Comparison of ENCODE assay signal across 21 cellular contexts in genomic region chr13:58080806-58081205, GRCh38.
DNase-seq lines count a peak whose midpoint lies in the region; ATAC-seq and TF ChIP-seq lines count a peak whose summit lies in the region.
"Had no signal": no experiment of that assay in that cellular context is flagged by ENCODE, and none has a peak within 500 bp of the region (broad histone marks: within the 10 kb centered on the region; RNA-seq: fewer than 3 reads in every experiment).

No MANE protein-coding gene starts in this region.

- peak; percentile 77 for ATAC-seq in WTC11
- ATAC-seq: A549; CD8-positive, alpha-beta T cell; HCT116; K562 had no signal

- in situ Hi-C loops in HAP-1 (cut with MboI; ENCODE audit: low sequenced_read_pairs): no loop called here

- H3K9me3 ChIP-seq in HAP-1 (no peaks in the 10 kb centered on the region), breast epithelium (no peaks in the 10 kb centered on the region)
- H3K9me3 ChIP-seq: A549, Caco-2 had no signal

- no peaks in the 10 kb centered on the region for H3K27me3 Mint-ChIP-seq in WTC11 (ENCODE audit: low read depth)

- TF ChIP-seq CTCF in WTC11 (IDR thresholded peaks at IDR 0.05): no peak
- TF ChIP-seq CTCF in retinal pigment epithelial cell (conservative IDR thresholded peaks at IDR 0.05; ENCODE audit: low read depth, low read length): no peak
- TF ChIP-seq CTCF in breast epithelium (IDR thresholded peaks at IDR 0.05): no peak

- intact Hi-C loops in breast epithelium (cut with DNase I; ENCODE audit: low total_unique reads): no loop called here

- H3K36me3 Mint-ChIP-seq in WTC11: no peaks in the 10 kb centered on the region
- H3K36me3 Mint-ChIP-seq: CD8-positive, alpha-beta T cell had no signal

- no peak overlapping the region for H3K27ac ChIP-seq in breast epithelium
- H3K27ac ChIP-seq: A549 had no signal

- CTCF ChIA-PET in WTC11 (lab: Charles Lee): no interaction called here

- H3K4me1 ChIP-seq in HAP-1: peaks cover 22% of the 10 kb centered on the region
- no peaks in the 10 kb centered on the region for H3K4me1 ChIP-seq in breast epithelium
- H3K4me1 ChIP-seq: A549, Caco-2 had no signal

- H3K4me3 ChIP-seq in HAP-1 (no peak overlapping the region), retinal pigment epithelial cell (ENCODE audit: low read length) (no peak overlapping the region), breast epithelium (no peak overlapping the region)
- H3K4me3 ChIP-seq: A549, K562 had no signal

- no peaks in the 10 kb centered on the region for H3K9me3 Mint-ChIP-seq in WTC11

- DNase-seq in HAP-1 (ENCODE audit: low spot score in 2 of 2): peak; percentile 43 to 59
- DNase-seq in WTC11 (ENCODE audit: low spot score): no peak
- DNase-seq in iPS DF 19.7 (ENCODE audit: low read depth, low spot score): peak; percentile 30
- DNase-seq in retinal pigment epithelial cell (ENCODE audit: low read depth): peak; percentile 78
- no peak for DNase-seq in breast epithelium (ENCODE audit: low spot score in 2 of 2)
- no peak for DNase-seq in putamen (ENCODE audit: low spot score)
- no peak for DNase-seq in activated CD4-positive, alpha-beta T cell treated with anti-CD3 and anti-CD28 coated beads for 4 hours
- DNase-seq: C1 segment of cervical spinal cord; Caco-2; CD8-positive, alpha-beta T cell; Kasumi-1; MV-4-11; NCI-H1105; NCI-H1436 treated with DMSO at 0.1 percent for 48 hours; NCI-H187 treated with DMSO at 0.1 percent for 48 hours; NCI-H446; Right ventricle myocardium superior; RPMI8226 had no signal

- POLR2A ChIA-PET in WTC11 (lab: Charles Lee): no interaction called here

- H3K27ac Mint-ChIP-seq in WTC11: no peak overlapping the region
- H3K27ac Mint-ChIP-seq: CD8-positive, alpha-beta T cell had no signal

- H3K4me3 Mint-ChIP-seq in WTC11: no peak overlapping the region
- H3K4me3 Mint-ChIP-seq: CD8-positive, alpha-beta T cell had no signal

- no peak for TF ChIP-seq POLR2A in breast epithelium (IDR thresholded peaks at IDR 0.05)

- H3K36me3 ChIP-seq in HAP-1 (replicated peaks) (no peaks in the 10 kb centered on the region), breast epithelium (peaks cover 4% of the 10 kb centered on the region)

- H3K27me3 ChIP-seq in HAP-1 (ENCODE audit: low read depth) (no peaks in the 10 kb centered on the region), breast epithelium (no peaks in the 10 kb centered on the region)

- peaks cover 18% of the 10 kb centered on the region for H3K4me1 Mint-ChIP-seq in WTC11

TF ChIP-seq in WTC11, 78 proteins besides CTCF, POLR2A, EP300 and RAD21:
- TF ChIP-seq, protein P1, sequence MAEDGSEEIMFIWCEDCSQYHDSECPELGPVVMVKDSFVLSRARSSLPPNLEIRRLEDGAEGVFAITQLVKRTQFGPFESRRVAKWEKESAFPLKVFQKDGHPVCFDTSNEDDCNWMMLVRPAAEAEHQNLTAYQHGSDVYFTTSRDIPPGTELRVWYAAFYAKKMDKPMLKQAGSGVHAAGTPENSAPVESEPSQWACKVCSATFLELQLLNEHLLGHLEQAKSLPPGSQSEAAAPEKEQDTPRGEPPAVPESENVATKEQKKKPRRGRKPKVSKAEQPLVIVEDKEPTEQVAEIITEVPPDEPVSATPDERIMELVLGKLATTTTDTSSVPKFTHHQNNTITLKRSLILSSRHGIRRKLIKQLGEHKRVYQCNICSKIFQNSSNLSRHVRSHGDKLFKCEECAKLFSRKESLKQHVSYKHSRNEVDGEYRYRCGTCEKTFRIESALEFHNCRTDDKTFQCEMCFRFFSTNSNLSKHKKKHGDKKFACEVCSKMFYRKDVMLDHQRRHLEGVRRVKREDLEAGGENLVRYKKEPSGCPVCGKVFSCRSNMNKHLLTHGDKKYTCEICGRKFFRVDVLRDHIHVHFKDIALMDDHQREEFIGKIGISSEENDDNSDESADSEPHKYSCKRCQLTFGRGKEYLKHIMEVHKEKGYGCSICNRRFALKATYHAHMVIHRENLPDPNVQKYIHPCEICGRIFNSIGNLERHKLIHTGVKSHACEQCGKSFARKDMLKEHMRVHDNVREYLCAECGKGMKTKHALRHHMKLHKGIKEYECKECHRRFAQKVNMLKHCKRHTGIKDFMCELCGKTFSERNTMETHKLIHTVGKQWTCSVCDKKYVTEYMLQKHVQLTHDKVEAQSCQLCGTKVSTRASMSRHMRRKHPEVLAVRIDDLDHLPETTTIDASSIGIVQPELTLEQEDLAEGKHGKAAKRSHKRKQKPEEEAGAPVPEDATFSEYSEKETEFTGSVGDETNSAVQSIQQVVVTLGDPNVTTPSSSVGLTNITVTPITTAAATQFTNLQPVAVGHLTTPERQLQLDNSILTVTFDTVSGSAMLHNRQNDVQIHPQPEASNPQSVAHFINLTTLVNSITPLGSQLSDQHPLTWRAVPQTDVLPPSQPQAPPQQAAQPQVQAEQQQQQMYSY (CRISPR knock-in tag; IDR thresholded peaks at IDR 0.05): no peak
- TF ChIP-seq ZSCAN18 (CRISPR knock-in tag; IDR thresholded peaks at IDR 0.05): no peak
- TF ChIP-seq ATF6 (CRISPR knock-in tag; IDR thresholded peaks at IDR 0.05): no peak
- no peak for TF ChIP-seq ATF2 (CRISPR knock-in tag; IDR thresholded peaks at IDR 0.05; ENCODE audit: borderline replicate concordance, low read depth)
- TF ChIP-seq ZNF416 (CRISPR knock-in tag; IDR thresholded peaks at IDR 0.05): no peak
- no peak for TF ChIP-seq FOXP4 (CRISPR knock-in tag; IDR thresholded peaks at IDR 0.05)
- TF ChIP-seq EMX1 (CRISPR knock-in tag; IDR thresholded peaks at IDR 0.05): no peak
- no peak for TF ChIP-seq ZNF423 (CRISPR knock-in tag; IDR thresholded peaks at IDR 0.05)
- no peak for TF ChIP-seq ETV6 (CRISPR knock-in tag; IDR thresholded peaks at IDR 0.05)
- no peak for TF ChIP-seq ZNF121 (CRISPR knock-in tag; IDR thresholded peaks at IDR 0.05)
- TF ChIP-seq, protein P2, sequence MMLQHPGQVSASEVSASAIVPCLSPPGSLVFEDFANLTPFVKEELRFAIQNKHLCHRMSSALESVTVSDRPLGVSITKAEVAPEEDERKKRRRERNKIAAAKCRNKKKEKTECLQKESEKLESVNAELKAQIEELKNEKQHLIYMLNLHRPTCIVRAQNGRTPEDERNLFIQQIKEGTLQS (CRISPR knock-in tag; conservative IDR thresholded peaks at IDR 0.05): no peak

Comparison
In these comparisons a context has a peak if more than half of its experiments do, and no peak if none do; other contexts are left out.
1. DNase-seq: peak in HAP-1 (2 of 2), iPS DF 19.7 (single experiment) and retinal pigment epithelial cell (single experiment); none in WTC11 (single experiment), breast epithelium (0 of 2), putamen (single experiment) and activated CD4-positive, alpha-beta T cell treated with anti-CD3 and anti-CD28 coated beads for 4 hours (0 of 2).